In genomic region chrX:79366556-79366887, GRCh38 we compare ENCODE assay signal across 9 cellular contexts. TPM values are rescaled to one million over a fixed set of nuclear protein-coding genes. Genes with fewer than 3 reads are reported as not detected.
A peak's percentile ranks its signal among the peaks of the same experiment; 100 is the strongest.
DNase-seq lines count a peak whose midpoint lies in the region; ATAC-seq, FAIRE-seq and TF ChIP-seq lines count a peak whose summit lies in the region.
"Had no signal": no experiment of that assay in that cellular context is flagged by ENCODE, and none has a peak within 500 bp of the region (broad histone marks: within the 10 kb centered on the region; RNA-seq: fewer than 3 reads in every experiment).

No MANE protein-coding gene starts in this region.

- WGBS in liver, result 4% methylated on average over 6 of the region's 6 CpGs
- 0% methylated on average over 1 of the region's 6 CpGs for WGBS in HepG2 (ENCODE audit: low lambda C conversion rate)
- 0 to 13% methylated on average over 6 of the region's 6 CpGs for WGBS in body of pancreas, 2 donors

- H3K4me1 ChIP-seq in liver (ENCODE audit: control insufficient read depth in 4 of 4, insufficient read depth in 4 of 4, low read length in 3 of 4) (peaks cover 0 to 4% (median 1%) of the 10 kb centered on the region in 4 donors), HepG2 (ENCODE audit: insufficient read depth, low read length) (no peaks in the 10 kb centered on the region), lower lobe of right lung (no peaks in the 10 kb centered on the region), vagina (no peaks in the 10 kb centered on the region), body of pancreas (peaks cover 3% of the 10 kb centered on the region)

- intact Hi-C loops in HepG2 (cut with micrococcal nuclease; ENCODE audit: unreplicated experiment) (no loop called here), lower lobe of right lung (cut with DNase I) (no loop called here), vagina (cut with DNase I) (no loop called here), body of pancreas (cut with DNase I) (no loop called here)
- intact Hi-C loops in activated T-helper 1 cell treated with anti-CD3 and anti-CD28 coated beads, Interleukin-12 subunit alpha, Interleukin-12 subunit beta, Interleukin-2, Interleukin-4 antibody, amounts not matched to agents 30 ng/mL and 10 ng/mL and 1 ng/mL, durations not matched to agents 14 hours and 24 hours and 36 hours (cut with micrococcal nuclease), result loop anchor here (2.0 to 10.0 kb wide), 10 partner anchors 46 to 1262 kb away; partner anchors contain the start of genes GPR174, P2RY10 and PGK1

- H3K27ac ChIP-seq in liver (ENCODE audit: low read depth in 1 of 2, low read length in 2 of 2), result no peak overlapping the region
- H3K27ac ChIP-seq in HepG2 (ENCODE audit: extremely low read length, insufficient read depth, low read length), result no peak overlapping the region
- H3K27ac ChIP-seq in lower lobe of right lung, result peak overlapping the region; percentile 65
- peak overlapping the region; percentile 50 for H3K27ac ChIP-seq in vagina
- H3K27ac ChIP-seq in body of pancreas, result no peak overlapping the region

- peaks cover 41% of the 10 kb centered on the region for H3K4me1 Mint-ChIP-seq in activated T-helper 1 cell treated with anti-CD3 and anti-CD28 coated beads, Interleukin-12 subunit alpha, Interleukin-12 subunit beta, Interleukin-2, Interleukin-4 antibody, amounts not matched to agents 30 ng/mL and 10 ng/mL and 1 ng/mL, durations not matched to agents 14 hours and 24 hours and 36 hours (ENCODE audit: low read depth)

- H3K36me3 ChIP-seq in liver (ENCODE audit: control insufficient read depth in 4 of 4, insufficient read depth in 3 of 4, low read depth in 1 of 4, low read length in 3 of 4), result no peaks in the 10 kb centered on the region
- no peaks in the 10 kb centered on the region for H3K36me3 ChIP-seq in HepG2 (replicated peaks in 1 of 2; ENCODE audit: control insufficient read depth in 1 of 2, insufficient read depth in 2 of 2, low read length in 2 of 2)
- no peaks in the 10 kb centered on the region for H3K36me3 ChIP-seq in lower lobe of right lung
- H3K36me3 ChIP-seq in vagina, result no peaks in the 10 kb centered on the region
- no peaks in the 10 kb centered on the region for H3K36me3 ChIP-seq in MG63
- no peaks in the 10 kb centered on the region for H3K36me3 ChIP-seq in body of pancreas (replicated peaks in 1 of 2; ENCODE audit: insufficient read depth in 1 of 2, low read depth in 2 of 2)

- no peak overlapping the region for H3K9ac ChIP-seq in liver (ENCODE audit: low read depth in 1 of 2, low read length in 2 of 2)
- no peak overlapping the region for H3K9ac ChIP-seq in HepG2 (ENCODE audit: insufficient read depth, low read depth, low read length)

- H3K36me3 Mint-ChIP-seq in activated T-helper 1 cell treated with anti-CD3 and anti-CD28 coated beads, Interleukin-12 subunit alpha, Interleukin-12 subunit beta, Interleukin-2, Interleukin-4 antibody, amounts not matched to agents 30 ng/mL and 10 ng/mL and 1 ng/mL, durations not matched to agents 14 hours and 24 hours and 36 hours (ENCODE audit: low read depth), result peaks cover 17% of the 10 kb centered on the region

- no peak overlapping the region for H2AFZ ChIP-seq in HepG2 (ENCODE audit: low read length)

- in situ Hi-C loops in HepG2 (cut with HindIII; ENCODE audit: extremely low pct_ligation_motif_present, low pct_unique_long_range_greater_than_20kb), result no loop called here

- no peak for ATAC-seq in HepG2
- peak in 1 of 2 donors; percentile 30 for ATAC-seq in lower lobe of right lung
- no peak for ATAC-seq in body of pancreas

- H3K27me3 ChIP-seq in liver (ENCODE audit: control insufficient read depth in 4 of 4, insufficient read depth in 4 of 4, low read length in 3 of 4), result peaks cover 0 to 5% (median 0%) of the 10 kb centered on the region in 4 donors
- H3K27me3 ChIP-seq in HepG2 (ENCODE audit: control insufficient read depth in 1 of 2, insufficient read depth in 2 of 2, low read length in 2 of 2), result no peaks in the 10 kb centered on the region
- no peaks in the 10 kb centered on the region for H3K27me3 ChIP-seq in lower lobe of right lung (ENCODE audit: low read depth)
- no peaks in the 10 kb centered on the region for H3K27me3 ChIP-seq in vagina
- H3K27me3 ChIP-seq in MG63, result no peaks in the 10 kb centered on the region
- no peaks in the 10 kb centered on the region for H3K27me3 ChIP-seq in body of pancreas

- H4K20me1 ChIP-seq in HepG2 (ENCODE audit: insufficient read depth, low read length), result no peaks in the 10 kb centered on the region

- TF ChIP-seq RAD21 in liver (IDR thresholded peaks at IDR 0.05) (no peak), HepG2 (CRISPR knock-in tag; IDR thresholded peaks at IDR 0.05) (no peak)

- no peaks in the 10 kb centered on the region for H3K79me2 ChIP-seq in HepG2 (ENCODE audit: insufficient read depth, low read length)

- DNase-seq in HepG2 (ENCODE audit: low spot score) (no peak), lower lobe of right lung (no peak), vagina (ENCODE audit: extremely low spot score in 2 of 2) (no peak), KG1 (lab: John Stamatoyannopoulos, UW) (no peak), MG63 (no peak), body of pancreas (no peak)
- no peak for DNase-seq in activated T-helper 1 cell treated with anti-CD3 and anti-CD28 coated beads, Interleukin-12 subunit alpha, Interleukin-12 subunit beta, Interleukin-2, Interleukin-4 antibody, amounts not matched to agents 30 ng/mL and 10 ng/mL and 1 ng/mL, durations not matched to agents 14 hours and 24 hours and 36 hours (ENCODE audit: low spot score)
- DNase-seq: DND-41 had no signal

- peak overlapping the region; percentile 95 for H3K27ac Mint-ChIP-seq in activated T-helper 1 cell treated with anti-CD3 and anti-CD28 coated beads, Interleukin-12 subunit alpha, Interleukin-12 subunit beta, Interleukin-2, Interleukin-4 antibody, amounts not matched to agents 30 ng/mL and 10 ng/mL and 1 ng/mL, durations not matched to agents 14 hours and 24 hours and 36 hours

- CTCF ChIA-PET in HepG2 (lab: Yijun Ruan, JAX; ENCODE audit: low intra/inter-chr PET ratio, low total read pairs), result no interaction called here

- TF ChIP-seq EP300 in HepG2 (IDR thresholded peaks at IDR 0.05; ENCODE audit: low read depth in 2 of 2, low read length in 2 of 2), result no peak
- no peak for TF ChIP-seq EP300 in HepG2 (CRISPR knock-in tag; IDR thresholded peaks at IDR 0.05; ENCODE audit: borderline replicate concordance)

- H3K27me3 Mint-ChIP-seq in activated T-helper 1 cell treated with anti-CD3 and anti-CD28 coated beads, Interleukin-12 subunit alpha, Interleukin-12 subunit beta, Interleukin-2, Interleukin-4 antibody, amounts not matched to agents 30 ng/mL and 10 ng/mL and 1 ng/mL, durations not matched to agents 14 hours and 24 hours and 36 hours (ENCODE audit: insufficient read depth), result no peaks in the 10 kb centered on the region

- BruUV-seq in HepG2 (replicated peaks; lab: Mats Ljungman, UMichigan), result no TSS peak

- H3K9me3 Mint-ChIP-seq in activated T-helper 1 cell treated with anti-CD3 and anti-CD28 coated beads, Interleukin-12 subunit alpha, Interleukin-12 subunit beta, Interleukin-2, Interleukin-4 antibody, amounts not matched to agents 30 ng/mL and 10 ng/mL and 1 ng/mL, durations not matched to agents 14 hours and 24 hours and 36 hours, result no peaks in the 10 kb centered on the region

- H3K4me3 Mint-ChIP-seq in activated T-helper 1 cell treated with anti-CD3 and anti-CD28 coated beads, Interleukin-12 subunit alpha, Interleukin-12 subunit beta, Interleukin-2, Interleukin-4 antibody, amounts not matched to agents 30 ng/mL and 10 ng/mL and 1 ng/mL, durations not matched to agents 14 hours and 24 hours and 36 hours, result peak overlapping the region; percentile 94

- no peak overlapping the region for H3K4me2 ChIP-seq in HepG2 (ENCODE audit: low read depth, low read length)

- POLR2A ChIA-PET in HepG2 (lab: Yijun Ruan, JAX), result no interaction called here

- peak overlapping the region in 2 of 3 donors; percentile 19 to 37 for H3K4me3 ChIP-seq in liver (ENCODE audit: low read depth in 1 of 3, low read length in 3 of 3)
- no peak overlapping the region for H3K4me3 ChIP-seq in HepG2 (replicated peaks in 1 of 3; ENCODE audit: insufficient read depth in 1 of 3, low read depth in 2 of 3, low read length in 3 of 3)
- peak overlapping the region; percentile 53 for H3K4me3 ChIP-seq in lower lobe of right lung
- peak overlapping the region; percentile 32 to 43 for H3K4me3 ChIP-seq in vagina
- H3K4me3 ChIP-seq in MG63, result no peak overlapping the region
- peak overlapping the region in 1 of 2 donors; percentile 9 for H3K4me3 ChIP-seq in body of pancreas

- H3K9me3 ChIP-seq in liver (ENCODE audit: control insufficient read depth in 4 of 4, low read length in 3 of 4), result no peaks in the 10 kb centered on the region
- H3K9me3 ChIP-seq in HepG2 (ENCODE audit: low read length), result no peaks in the 10 kb centered on the region
- no peaks in the 10 kb centered on the region for H3K9me3 ChIP-seq in lower lobe of right lung
- H3K9me3 ChIP-seq in vagina, result no peaks in the 10 kb centered on the region
- H3K9me3 ChIP-seq in MG63, result no peaks in the 10 kb centered on the region
- H3K9me3 ChIP-seq in body of pancreas, result no peaks in the 10 kb centered on the region

- TF ChIP-seq CTCF in liver (IDR thresholded peaks at IDR 0.05; ENCODE audit: low read depth, low read length, missing input control), result no peak
- TF ChIP-seq CTCF in HepG2 (CRISPR knock-in tag; IDR thresholded peaks at IDR 0.05), result no peak
- TF ChIP-seq CTCF in lower lobe of right lung (IDR thresholded peaks at IDR 0.05), result no peak
- no peak for TF ChIP-seq CTCF in vagina (IDR thresholded peaks at IDR 0.05)
- TF ChIP-seq CTCF in body of pancreas (IDR thresholded peaks at IDR 0.05), result no peak

- no peak for FAIRE-seq in HepG2 (lab: Jason Lieb, UNC)

- TF ChIP-seq POLR2A in HepG2 (IDR thresholded peaks at IDR 0.05; ENCODE audit: insufficient read depth in 1 of 2, low read depth in 2 of 2, low read length in 2 of 2) (no peak), vagina (IDR thresholded peaks at IDR 0.05) (no peak), body of pancreas (IDR thresholded peaks at IDR 0.05) (no peak)

RNA-seq across cellular contexts. Expression of gene ITM2A, which starts 0.6 kb away (rescaled TPM):
- total RNA-seq in liver (10 to 100 TPM in 1 of 2 donors, 1 to 10 TPM in 1; 3.1 to 12.8 TPM), HepG2 (2016; rRNA removed; fragmentation: Illumina TruSeq; extraction: Trizol) (not detected in 2 replicates), lower lobe of right lung (58.5 TPM), vagina (89.4 TPM), body of pancreas (10 to 100 TPM; 16.1 to 30.0 TPM)
- polyA plus RNA-seq in liver (1 to 10 TPM; 1.2 to 3.6 TPM), HepG2 (2011; rRNA removed) (not detected in 2 replicates)
- not detected in 2 replicates for total RNA-seq in HepG2 (2016; cell fraction: cytosol; rRNA removed; fragmentation: Illumina TruSeq; extraction: Trizol; ENCODE audit: low read depth)
- total RNA-seq in HepG2 (2016; cell fraction: insoluble cytoplasmic fraction; rRNA removed; fragmentation: Illumina TruSeq; extraction: Trizol), result not detected in 2 replicates
- total RNA-seq in HepG2 (2016; cell fraction: membrane; rRNA removed; fragmentation: Illumina TruSeq; extraction: Trizol), result not detected in 2 replicates
- total RNA-seq in HepG2 (2016; cell fraction: nucleus; rRNA removed; fragmentation: Illumina TruSeq; extraction: Trizol), result not detected in 2 replicates
- 0.03 TPM in 1 of 2 replicates, not detected in the other for polyA plus RNA-seq in HepG2 (2011; cell fraction: cytosol; rRNA removed)
- 0.10 TPM in 1 of 2 replicates, not detected in the other for polyA plus RNA-seq in HepG2 (2011; cell fraction: nucleus; rRNA removed)
- not detected in 2 replicates for polyA plus RNA-seq in HepG2 (2012)
- not detected in 2 replicates for polyA plus RNA-seq in HepG2 (2016; cell fraction: cytosol; fragmentation: Illumina TruSeq; extraction: Trizol; ENCODE audit: low read depth)
- polyA plus RNA-seq in HepG2 (2016; cell fraction: insoluble cytoplasmic fraction; fragmentation: Illumina TruSeq; extraction: Trizol; ENCODE audit: low read depth), result not detected in 2 replicates
- not detected in 2 replicates for polyA plus RNA-seq in HepG2 (2016; cell fraction: membrane; fragmentation: Illumina TruSeq; extraction: Trizol; ENCODE audit: low read depth)
- not detected in 2 replicates for polyA plus RNA-seq in HepG2 (2016; cell fraction: nucleus; fragmentation: Illumina TruSeq; extraction: Trizol; ENCODE audit: insufficient read depth, low read depth)
- polyA minus RNA-seq in HepG2 (2011; rRNA and poly(A)+ RNA removed; ENCODE audit: low replicate concordance), result 0.51 TPM in 1 of 2 replicates, not detected in the other
- polyA minus RNA-seq in HepG2 (2011; cell fraction: cytosol; rRNA and poly(A)+ RNA removed), result not detected in 2 replicates
- polyA minus RNA-seq in HepG2 (2011; cell fraction: nucleus; rRNA and poly(A)+ RNA removed), result not detected in 2 replicates
- 114 and 116 TPM in 2 replicates for total RNA-seq in activated T-helper 1 cell treated with anti-CD3 and anti-CD28 coated beads, Interleukin-12 subunit alpha, Interleukin-12 subunit beta, Interleukin-2, Interleukin-4 antibody, amounts not matched to agents 30 ng/mL and 10 ng/mL and 1 ng/mL, durations not matched to agents 14 hours and 24 hours and 36 hours
- not detected in 2 replicates for total RNA-seq in MG63 (2014; rRNA removed; shearing (Covaris generic); ENCODE audit: low replicate concordance)

Comparison
In these comparisons a context has a peak if more than half of its experiments do, and no peak if none do; other contexts are left out.
1. H3K4me3 ChIP-seq: peak in liver (2 of 3), lower lobe of right lung (single experiment) and vagina (2 of 2); none in HepG2 (0 of 3) and MG63 (single experiment).
2. H3K27ac ChIP-seq: peak in lower lobe of right lung (single experiment) and vagina (single experiment); none in liver (0 of 2), HepG2 (single experiment) and body of pancreas (0 of 4).